Comparison of ENCODE assay signal across 3 cellular contexts in genomic region chr12:7769999-7770398, GRCh38.
A peak's percentile ranks its signal among the peaks of the same experiment; 100 is the strongest.
TF ChIP-seq lines count a peak whose summit lies in the region.

No MANE protein-coding gene starts in this region.

TF ChIP-seq in HepG2, 621 proteins besides CTCF, POLR2A, EP300 and RAD21 (continues in another document):
- TF ChIP-seq HOXA5 (CRISPR knock-in tag; IDR thresholded peaks at IDR 0.05): no peak
- TF ChIP-seq NR1H2 (CRISPR knock-in tag; IDR thresholded peaks at IDR 0.05; ENCODE audit: borderline replicate concordance, low read depth): no peak
- no peak for TF ChIP-seq MAFG (CRISPR knock-in tag; IDR thresholded peaks at IDR 0.05)
- no peak for TF ChIP-seq MEIS1 (CRISPR knock-in tag; IDR thresholded peaks at IDR 0.05; ENCODE audit: borderline replicate concordance)
- peak; percentile 83 to 92 for TF ChIP-seq MAFK (conservative IDR thresholded peaks at IDR 0.05 in 1 of 2, IDR thresholded peaks at IDR 0.05 in 1 of 2; ENCODE audit: low read length in 2 of 2)
- no peak for TF ChIP-seq ESRRA (CRISPR knock-in tag; IDR thresholded peaks at IDR 0.05; ENCODE audit: low read depth)
- no peak for TF ChIP-seq MED1 (CRISPR knock-in tag; IDR thresholded peaks at IDR 0.05)
- no peak for TF ChIP-seq MNT (IDR thresholded peaks at IDR 0.05)
- peak; percentile 86 for TF ChIP-seq MAFF (IDR thresholded peaks at IDR 0.05; ENCODE audit: low read depth, low read length)
- TF ChIP-seq PRMT3 (CRISPR knock-in tag; IDR thresholded peaks at IDR 0.05; ENCODE audit: borderline replicate concordance, low read depth): no peak
- no peak for TF ChIP-seq ZHX2 (IDR thresholded peaks at IDR 0.05; ENCODE audit: low read depth)
- TF ChIP-seq ZHX2 (CRISPR knock-in tag; IDR thresholded peaks at IDR 0.05; ENCODE audit: borderline replicate concordance): no peak
- TF ChIP-seq SUZ12 (IDR thresholded peaks at IDR 0.05; ENCODE audit: low read depth, low read length): no peak
- no peak for TF ChIP-seq RAD51 (IDR thresholded peaks at IDR 0.05; ENCODE audit: borderline replicate concordance)

TF ChIP-seq in HCT116, 20 proteins besides CTCF, POLR2A, EP300 and RAD21:
- no peak for TF ChIP-seq SRF (IDR thresholded peaks at IDR 0.05; ENCODE audit: low read depth)
- TF ChIP-seq SP1 (IDR thresholded peaks at IDR 0.05; ENCODE audit: low read depth): no peak
- TF ChIP-seq JUND (IDR thresholded peaks at IDR 0.05): no peak
- no peak for TF ChIP-seq YY1 (IDR thresholded peaks at IDR 0.05; ENCODE audit: extremely low read depth, insufficient replicate concordance, low read depth, low read length)
- no peak for TF ChIP-seq TCF7L2 (IDR thresholded peaks at IDR 0.05; ENCODE audit: borderline replicate concordance, extremely low read depth, insufficient read depth, insufficient read length)
- TF ChIP-seq EGR1 (IDR thresholded peaks at IDR 0.05; ENCODE audit: low read depth): no peak
- no peak for TF ChIP-seq MAX (IDR thresholded peaks at IDR 0.05)
- no peak for TF ChIP-seq FOSL1 (IDR thresholded peaks at IDR 0.05; ENCODE audit: low read depth)
- TF ChIP-seq ATF3 (IDR thresholded peaks at IDR 0.05): no peak
- TF ChIP-seq CEBPB (IDR thresholded peaks at IDR 0.05; ENCODE audit: low read depth): no peak
- TF ChIP-seq ZNF274 (IDR thresholded peaks at IDR 0.05; ENCODE audit: low read depth, low read length): no peak
- no peak for TF ChIP-seq ZBTB33 (IDR thresholded peaks at IDR 0.05; ENCODE audit: extremely low read depth, insufficient replicate concordance, low read length)
- TF ChIP-seq EZH2 (IDR thresholded peaks at IDR 0.05): no peak
- no peak for TF ChIP-seq ZFX (IDR thresholded peaks at IDR 0.05)
- TF ChIP-seq CBX3 (IDR thresholded peaks at IDR 0.05; ENCODE audit: low read depth): no peak
- no peak for TF ChIP-seq REST (IDR thresholded peaks at IDR 0.05; ENCODE audit: low read depth)

TF ChIP-seq in WTC11, 78 proteins besides CTCF, POLR2A, EP300 and RAD21:
- TF ChIP-seq PREB (CRISPR knock-in tag; IDR thresholded peaks at IDR 0.05; ENCODE audit: borderline replicate concordance) (no peak), SMAD3 (CRISPR knock-in tag; IDR thresholded peaks at IDR 0.05; ENCODE audit: borderline replicate concordance) (no peak), PRDM15 (CRISPR knock-in tag; IDR thresholded peaks at IDR 0.05) (no peak), ZBTB21 (CRISPR knock-in tag; IDR thresholded peaks at IDR 0.05; ENCODE audit: borderline replicate concordance) (no peak), NR3C1 (CRISPR knock-in tag; conservative IDR thresholded peaks at IDR 0.05; ENCODE audit: low read depth) (no peak), FOXP1 (CRISPR knock-in tag; IDR thresholded peaks at IDR 0.05; ENCODE audit: borderline replicate concordance) (no peak), NFYB (CRISPR knock-in tag; conservative IDR thresholded peaks at IDR 0.05; ENCODE audit: low read depth) (no peak), CDX4 (CRISPR knock-in tag; IDR thresholded peaks at IDR 0.05; ENCODE audit: borderline replicate concordance) (no peak)
TF ChIP-seq in WTC11: peak in this region for 0.
